Comparison of ENCODE assay signal across 8 cellular contexts in genomic region chr1:200028586-200029034, GRCh38. TPM values are rescaled to one million over a fixed set of nuclear protein-coding genes. Genes with fewer than 3 reads are reported as not detected.
DNase-seq lines count a peak whose midpoint lies in the region; ATAC-seq and TF ChIP-seq lines count a peak whose summit lies in the region.

No MANE protein-coding gene starts in this region.

- no peak overlapping the region for H3K9ac ChIP-seq in mammary epithelial cell (ENCODE audit: insufficient read depth, low read length)

- dilution Hi-C loops in mammary epithelial cell (cut with HindIII; ENCODE audit: low sequenced_read_pairs), result no loop called here

- TF ChIP-seq CTCF in AG10803 (conservative IDR thresholded peaks at IDR 0.05; ENCODE audit: low read length) (no peak), LNCaP clone FGC (IDR thresholded peaks at IDR 0.05; ENCODE audit: control insufficient read depth, extremely low read depth, insufficient read depth) (no peak), mammary epithelial cell (conservative IDR thresholded peaks at IDR 0.05 in 1 of 2, IDR thresholded peaks at IDR 0.05 in 1 of 2; ENCODE audit: extremely low read depth in 1 of 2, insufficient read depth in 1 of 2, low read depth in 1 of 2, low read length in 2 of 2) (no peak), mucosa of descending colon (IDR thresholded peaks at IDR 0.05) (no peak)

- intact Hi-C loops in mammary epithelial cell (cut with micrococcal nuclease), result no loop called here
- intact Hi-C loops in mucosa of descending colon (cut with DNase I, micrococcal nuclease), result no loop called here

- peak overlapping the region; percentile 93 for H3K4me2 ChIP-seq in mammary epithelial cell (ENCODE audit: insufficient read depth, low read depth, low read length)

- BruUV-seq in mammary epithelial cell (replicated peaks; lab: Mats Ljungman, UMichigan), result no TSS peak

- H2AFZ ChIP-seq in mammary epithelial cell (ENCODE audit: low read depth, low read length), result peak overlapping the region; percentile 91

- in situ Hi-C loops in mammary epithelial cell (cut with MboI; ENCODE audit: low sequenced_read_pairs in 2 of 2), result no loop called here

- peaks cover 23% of the 10 kb centered on the region for H3K27me3 ChIP-seq in mammary epithelial cell (ENCODE audit: insufficient read depth, low read length)

- no peak for TF ChIP-seq POLR2A in GM18505 (IDR thresholded peaks at IDR 0.05; ENCODE audit: borderline replicate concordance, extremely low read depth, insufficient read depth, insufficient read length)

- H3K27ac ChIP-seq in mammary epithelial cell (ENCODE audit: insufficient read depth, low read depth, low read length), result no peak overlapping the region

- ATAC-seq in mucosa of descending colon, result peak; percentile 56
- ATAC-seq in GM21367 (IDR thresholded peaks at IDR 0.05; ENCODE audit: unreplicated experiment), result no peak
- ATAC-seq in GM19351 (IDR thresholded peaks at IDR 0.05; ENCODE audit: unreplicated experiment), result no peak
- ATAC-seq in HG03521 (IDR thresholded peaks at IDR 0.05; ENCODE audit: unreplicated experiment), result no peak
- no peak for ATAC-seq in GM18505 (IDR thresholded peaks at IDR 0.05; ENCODE audit: unreplicated experiment)

- CTCF ChIA-PET in mammary epithelial cell (lab: Charles Lee; ENCODE audit: low non-redundant PET), result interaction anchor here (0.6 kb wide), 1 partner anchor 346 kb away, joined by 7 read pairs; no protein-coding TSS in a partner anchor

- peaks cover 3% of the 10 kb centered on the region for H3K4me1 ChIP-seq in mammary epithelial cell (ENCODE audit: insufficient read depth, low read length)
- H3K4me1 ChIP-seq in mucosa of descending colon (ENCODE audit: low read depth), result peaks cover 6% of the 10 kb centered on the region

- DNase-seq in AG10803 (ENCODE audit: low read depth), result no peak
- DNase-seq in LNCaP clone FGC (ENCODE audit: low read depth), result no peak
- DNase-seq in mammary epithelial cell, result no peak
- DNase-seq in mucosa of descending colon, result peak in 1 of 3 donors; percentile 47

- H3K36me3 ChIP-seq in mammary epithelial cell (ENCODE audit: insufficient read depth, low read length) (no peaks in the 10 kb centered on the region), mucosa of descending colon (ENCODE audit: low read depth) (no peaks in the 10 kb centered on the region)

- H3K9me3 ChIP-seq in mammary epithelial cell (replicated peaks; ENCODE audit: insufficient read depth, low read length) (no peaks in the 10 kb centered on the region), mucosa of descending colon (no peaks in the 10 kb centered on the region)

- H3K4me3 ChIP-seq in AG10803 (ENCODE audit: low read length) (peak overlapping the region; percentile 62), LNCaP clone FGC (ENCODE audit: low read depth, low read length) (peak overlapping the region; percentile 59), mammary epithelial cell (replicated peaks in 1 of 3; ENCODE audit: insufficient read depth in 1 of 3, low read depth in 2 of 3, low read length in 3 of 3) (peak overlapping the region; percentile 45 to 49 (median 47)), mucosa of descending colon (peak overlapping the region; percentile 40)

- H3K79me2 ChIP-seq in mammary epithelial cell (ENCODE audit: insufficient read depth, low read length), result no peaks in the 10 kb centered on the region

- H4K20me1 ChIP-seq in mammary epithelial cell (ENCODE audit: insufficient read depth, low read length), result no peaks in the 10 kb centered on the region

- 38% methylated on average over 1 of the region's 2 CpGs for WGBS in mammary epithelial cell (ENCODE audit: low coverage, missing lambda C conversion rate)

RNA-seq across cellular contexts. Expression of gene NR5A2, which starts 1.1 kb away (rescaled TPM):
- not detected for total RNA-seq in mammary epithelial cell
- polyA plus RNA-seq in mammary epithelial cell, result not detected
- not detected for polyA minus RNA-seq in mammary epithelial cell
- 10 to 100 TPM; 32.7 to 75.3 (median 47.9) TPM for total RNA-seq in mucosa of descending colon

Comparison
In these comparisons a context has a peak if more than half of its experiments do, and no peak if none do; other contexts are left out.
1. RNA of gene NR5A2, which starts 1.1 kb away (total RNA-seq): 32.7 to 75.3 TPM in mucosa of descending colon; not detected in mammary epithelial cell; every median in the first group is over 10 times any median in the second.
2. Peak in every context shown above with its lines, with median percentiles within 50 percentile points of each other: H3K4me3 ChIP-seq.